Comparison of ENCODE assay signal across 25 cellular contexts in genomic region chr3:129018751-129019150, GRCh38. TPM values are rescaled to one million over a fixed set of nuclear protein-coding genes. Genes with fewer than 3 reads are reported as not detected.
DNase-seq lines count a peak whose midpoint lies in the region; ATAC-seq and TF ChIP-seq lines count a peak whose summit lies in the region.
"Had no signal": no experiment of that assay in that cellular context is flagged by ENCODE, and none has a peak within 500 bp of the region (broad histone marks: within the 10 kb centered on the region; RNA-seq: fewer than 3 reads in every experiment).

No MANE protein-coding gene starts in this region.

- no peak overlapping the region for H3K4me3 Mint-ChIP-seq in CD8-positive, alpha-beta memory T cell
- peak overlapping the region; percentile 13 for H3K4me3 Mint-ChIP-seq in T-helper 17 cell
- H3K4me3 Mint-ChIP-seq: activated CD4-positive, alpha-beta memory T cell treated with anti-CD3 and anti-CD28 coated beads for 36 hours had no signal

- peak overlapping the region; percentile 23 to 92 (median 70) for H3K27ac Mint-ChIP-seq in CD8-positive, alpha-beta memory T cell
- peak overlapping the region; percentile 59 for H3K27ac Mint-ChIP-seq in T-helper 17 cell
- H3K27ac Mint-ChIP-seq: activated CD4-positive, alpha-beta memory T cell treated with anti-CD3 and anti-CD28 coated beads for 36 hours; nephron had no signal

- H3K9me3 Mint-ChIP-seq in CD8-positive, alpha-beta memory T cell = no peaks in the 10 kb centered on the region
- H3K9me3 Mint-ChIP-seq: activated CD4-positive, alpha-beta memory T cell treated with anti-CD3 and anti-CD28 coated beads for 36 hours had no signal

- no peaks in the 10 kb centered on the region for H3K9me3 ChIP-seq in CD8-positive, alpha-beta memory T cell (ENCODE audit: low read length)
- H3K9me3 ChIP-seq in T-helper 17 cell (ENCODE audit: control insufficient read depth, low read length, poor library complexity, severe bottlenecking) (no peaks in the 10 kb centered on the region), spleen (no peaks in the 10 kb centered on the region)
- H3K9me3 ChIP-seq: thyroid gland had no signal

- no peak for TF ChIP-seq POLR2A in spleen (IDR thresholded peaks at IDR 0.05)

- H3K36me3 Mint-ChIP-seq in CD8-positive, alpha-beta memory T cell = no peaks in the 10 kb centered on the region
- no peaks in the 10 kb centered on the region for H3K36me3 Mint-ChIP-seq in T-helper 17 cell (ENCODE audit: low read depth)
- H3K36me3 Mint-ChIP-seq: activated CD4-positive, alpha-beta memory T cell treated with anti-CD3 and anti-CD28 coated beads for 36 hours had no signal

- WGBS in spleen, 5 donors = 74 to 93% (median 84%) methylated on average over 9 of the region's 9 CpGs

- intact Hi-C loops in spleen (cut with DNase I; ENCODE audit: low total_unique reads) = no loop called here

- H3K4me1 ChIP-seq in CD8-positive, alpha-beta memory T cell (ENCODE audit: insufficient read depth, low read length) = peaks cover 40% of the 10 kb centered on the region
- H3K4me1 ChIP-seq in spleen (peaks cover 19 to 82% (median 62%) of the 10 kb centered on the region in 6 donors), foreskin keratinocyte (no peaks in the 10 kb centered on the region)

- H3K4me1 Mint-ChIP-seq in CD8-positive, alpha-beta memory T cell = peaks cover 49 to 63% (median 53%) of the 10 kb centered on the region in 3 donors
- H3K4me1 Mint-ChIP-seq in T-helper 17 cell = peaks cover 20% of the 10 kb centered on the region

- ATAC-seq in T-helper 17 cell (no peak), foreskin keratinocyte (no peak)
- ATAC-seq: stimulated activated naive CD8-positive, alpha-beta T cell treated with anti-CD3 and anti-CD28 coated beads, Interleukin-15, Interleukin-2, amounts not matched to agents 100 U/mL and 50 U/mL, for 24 hours had no signal

- POLR2A ChIA-PET in CD8-positive, alpha-beta memory T cell (lab: Charles Lee) = no interaction called here

- no peak overlapping the region for H3K27ac ChIP-seq in CD8-positive, alpha-beta memory T cell (ENCODE audit: low read depth, low read length)
- H3K27ac ChIP-seq in spleen = peak overlapping the region in 6 of 8 donors; percentile 82 to 91 (median 86)
- H3K27ac ChIP-seq in foreskin keratinocyte = no peak overlapping the region
- H3K27ac ChIP-seq: hepatocyte, thyroid gland had no signal

- CTCF ChIA-PET in CD8-positive, alpha-beta memory T cell (lab: Charles Lee) = interaction anchor here (5.1 to 10.0 kb wide), 3 partner anchors 8 to 49 kb away, joined by 23 to 98 read pairs (median 96); no protein-coding TSS in a partner anchor

- no peak for TF ChIP-seq CTCF in spleen (IDR thresholded peaks at IDR 0.05 in 8 of 11, conservative IDR thresholded peaks at IDR 0.05 in 3 of 11)
- TF ChIP-seq CTCF in foreskin keratinocyte (conservative IDR thresholded peaks at IDR 0.05) = no peak

- no peaks in the 10 kb centered on the region for H3K27me3 ChIP-seq in CD8-positive, alpha-beta memory T cell (ENCODE audit: insufficient read depth, low read length, poor library complexity, severe bottlenecking)
- H3K27me3 ChIP-seq in spleen (replicated peaks in 1 of 7) = no peaks in the 10 kb centered on the region
- H3K27me3 ChIP-seq in foreskin keratinocyte = peaks cover 23% of the 10 kb centered on the region
- H3K27me3 ChIP-seq: hepatocyte, thyroid gland had no signal

- H3K36me3 ChIP-seq in CD8-positive, alpha-beta memory T cell (ENCODE audit: insufficient read depth, low read length) = no peaks in the 10 kb centered on the region
- no peaks in the 10 kb centered on the region for H3K36me3 ChIP-seq in spleen
- H3K36me3 ChIP-seq: thyroid gland had no signal

- no peak for DNase-seq in CD8-positive, alpha-beta memory T cell
- DNase-seq in T-helper 17 cell (no peak), left kidney (ENCODE audit: low read depth, low spot score) (peak; percentile 64), spleen (peak; percentile 67), foreskin keratinocyte (no peak), NOMO-1 (lab: John Stamatoyannopoulos, UW; ENCODE audit: unreplicated experiment in 2 of 2) (no peak)
- no peak for DNase-seq in activated T-cell treated with anti-CD3 and anti-CD28 coated beads, Interleukin-2, amount 50 U/mL, for 48 hours
- DNase-seq: activated CD4-positive, alpha-beta memory T cell treated with anti-CD3 and anti-CD28 coated beads for 36 hours; activated naive CD4-positive, alpha-beta T cell treated with Interleukin-2 at 50 U/mL for 16 hours; activated T-cell treated with anti-CD3 and anti-CD28 coated beads for 4 hours; COR-L47; DND-41; H7; KG1; mammary epithelial cell; NCI-H187; NCI-H2227 treated with DMSO at 0.1 percent for 48 hours; SIG-M5; stimulated activated CD4-positive, alpha-beta T cell treated with anti-CD3 and anti-CD28 coated beads, Interleukin-1b, Interleukin-23, amount 100 ng/mL, for 48 hours; stimulated activated naive CD8-positive, alpha-beta T cell treated with anti-CD3 and anti-CD28 coated beads, Interleukin-15, Interleukin-2, amounts not matched to agents 100 U/mL and 50 U/mL, for 24 hours; thyroid gland had no signal

- no peak overlapping the region for H3K4me3 ChIP-seq in CD8-positive, alpha-beta memory T cell (ENCODE audit: low read length)
- no peak overlapping the region for H3K4me3 ChIP-seq in spleen
- H3K4me3 ChIP-seq: hepatocyte, thyroid gland had no signal

- peaks cover 0 to 3% of the 10 kb centered on the region in 2 donors for H3K27me3 Mint-ChIP-seq in CD8-positive, alpha-beta memory T cell
- H3K27me3 Mint-ChIP-seq in T-helper 17 cell = no peaks in the 10 kb centered on the region
- H3K27me3 Mint-ChIP-seq: activated CD4-positive, alpha-beta memory T cell treated with anti-CD3 and anti-CD28 coated beads for 36 hours had no signal

RNA-seq across cellular contexts. Expression of gene EFCC1, which starts 17.6 kb away (rescaled TPM):
- total RNA-seq in CD8-positive, alpha-beta memory T cell = under 1 TPM in 1 of 2 experiments, not detected in 1; 0.11 TPM
- 0.22 TPM for polyA plus RNA-seq in CD8-positive, alpha-beta memory T cell
- total RNA-seq in T-helper 17 cell = under 1 TPM in 1 of 2 donors, not detected in 1; 0.12 TPM
- 10 to 100 TPM in 2 of 7 donors, 1 to 10 TPM in 5; 3.7 to 11.2 (median 7.6) TPM for total RNA-seq in spleen
- polyA plus RNA-seq in spleen = 1 to 10 TPM; 2.0 to 8.9 (median 8.7) TPM
- not detected in 2 replicates for total RNA-seq in foreskin keratinocyte
- polyA plus RNA-seq in foreskin keratinocyte = not detected in 2 replicates
- total RNA-seq: OCI-LY7; T-helper 1 cell treated with Interleukin-12 subunit alpha and Interleukin-12 subunit beta and Interleukin-4 antibody, amounts not matched to agents 30 ng/mL and 1 ng/mL, for 36 hours had no signal
- polyA plus RNA-seq: mammary epithelial cell had no signal

RNA-seq across cellular contexts. Expression of gene CFAP92, which starts 24.9 kb away (rescaled TPM):
- total RNA-seq in CD8-positive, alpha-beta memory T cell = under 1 TPM in 1 of 2 experiments, not detected in 1; 0.13 TPM
- 0.24 TPM for polyA plus RNA-seq in CD8-positive, alpha-beta memory T cell
- total RNA-seq in T-helper 17 cell = under 1 TPM; 0.15 to 0.37 TPM
- total RNA-seq in spleen = 1 to 10 TPM; 1.1 to 3.1 (median 1.3) TPM
- polyA plus RNA-seq in spleen = under 1 TPM; 0.29 to 0.63 (median 0.45) TPM
- total RNA-seq in foreskin keratinocyte = 0.28 and 0.41 TPM in 2 replicates
- 0.22 and 0.31 TPM in 2 replicates for polyA plus RNA-seq in foreskin keratinocyte
- total RNA-seq: T-helper 1 cell treated with Interleukin-12 subunit alpha and Interleukin-12 subunit beta and Interleukin-4 antibody, amounts not matched to agents 30 ng/mL and 1 ng/mL, for 36 hours had no signal

RNA-seq across cellular contexts. Expression of gene GP9, which starts 41.8 kb away (rescaled TPM):
- not detected for total RNA-seq in CD8-positive, alpha-beta memory T cell
- polyA plus RNA-seq in CD8-positive, alpha-beta memory T cell = not detected
- total RNA-seq in T-helper 17 cell (10 to 100 TPM in 1 of 2 donors, 1 to 10 TPM in 1; 3.8 to 68.5 TPM), spleen (10 to 100 TPM in 1 of 7 donors, 1 to 10 TPM in 6; 4.2 to 14.9 (median 7.9) TPM), foreskin keratinocyte (not detected in 2 replicates)
- polyA plus RNA-seq in spleen (1 to 10 TPM; 1.4 to 5.5 (median 2.2) TPM), foreskin keratinocyte (not detected in 2 replicates)
- total RNA-seq: activated CD4-positive, alpha-beta memory T cell treated with anti-CD3 and anti-CD28 coated beads for 36 hours; H7; hepatocyte; mammary epithelial cell; OCI-LY7; T-helper 1 cell treated with Interleukin-12 subunit alpha and Interleukin-12 subunit beta and Interleukin-4 antibody, amounts not matched to agents 30 ng/mL and 1 ng/mL, for 36 hours; thyroid gland had no signal
- polyA plus RNA-seq: hepatocyte, mammary epithelial cell had no signal

Comparison
In these comparisons a context has a peak if more than half of its experiments do, and no peak if none do; other contexts are left out.
1. DNase-seq: peak in left kidney (single experiment) and spleen (single experiment); none in CD8-positive, alpha-beta memory T cell (0 of 5), T-helper 17 cell (0 of 3), foreskin keratinocyte (0 of 2), NOMO-1 (0 of 2) and activated T-cell treated with anti-CD3 and anti-CD28 coated beads, Interleukin-2, amount 50 U/mL, for 48 hours (0 of 2).
2. H3K27ac ChIP-seq: peak in spleen (6 of 8); none in CD8-positive, alpha-beta memory T cell (single experiment) and foreskin keratinocyte (single experiment).